Comparison of ENCODE assay signal across 8 cellular contexts in the genomic region with DNA sequence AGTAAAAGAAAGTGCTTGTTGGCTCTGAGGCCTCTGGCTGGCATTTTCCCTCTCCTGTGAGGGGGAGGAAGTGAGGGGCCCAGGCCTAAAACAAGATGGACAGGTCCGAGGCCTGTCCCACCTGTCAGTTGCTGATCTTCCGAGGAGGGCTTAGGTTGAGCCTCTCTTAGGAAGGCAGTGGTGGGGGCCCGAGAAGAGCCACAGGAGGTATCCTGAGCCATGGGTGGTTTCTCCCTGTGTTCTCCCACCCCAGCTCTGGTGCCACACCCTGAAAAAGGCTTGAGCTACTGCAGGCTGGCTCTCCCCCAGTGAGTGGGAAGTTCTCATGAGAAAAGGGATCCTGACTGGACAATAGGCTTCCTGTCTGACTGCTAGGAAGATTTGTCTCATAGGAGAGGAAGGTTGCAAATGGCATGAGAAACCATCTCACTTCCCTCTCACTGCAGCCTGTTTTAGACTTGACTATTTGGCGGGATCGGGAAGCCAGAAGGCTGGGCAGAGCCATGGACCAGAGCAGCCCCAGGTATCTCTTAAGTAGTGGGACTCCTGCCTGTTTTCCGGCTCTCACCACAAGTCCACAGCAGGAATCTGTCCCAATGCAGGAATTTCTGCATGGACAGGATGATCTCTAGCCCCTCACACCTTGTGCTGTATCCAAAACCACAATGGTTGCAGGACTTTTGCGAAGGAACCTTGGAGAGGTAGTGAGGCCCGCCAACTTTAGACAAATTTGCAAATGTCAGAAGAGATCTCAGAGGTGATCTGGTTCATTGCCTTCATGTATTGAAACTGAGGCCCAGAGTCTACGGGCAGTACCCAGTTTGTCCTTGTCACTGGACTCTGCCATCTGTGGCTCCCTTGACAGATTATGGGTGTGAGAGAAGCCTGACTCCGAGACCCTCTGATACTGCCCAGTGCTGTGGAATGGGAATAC.
A peak's percentile ranks its signal among the peaks of the same experiment; 100 is the strongest.
DNase-seq lines count a peak whose midpoint lies in the region; ATAC-seq and TF ChIP-seq lines count a peak whose summit lies in the region.

No MANE protein-coding gene starts in this region.

- TF ChIP-seq CTCF in stomach (IDR thresholded peaks at IDR 0.05), result no peak

- H3K27ac Mint-ChIP-seq in T-helper 17 cell, result peak overlapping the region; percentile 68

- peaks cover 70% of the 10 kb centered on the region for H3K4me1 Mint-ChIP-seq in T-helper 17 cell

- H3K9me3 ChIP-seq in T-helper 17 cell (ENCODE audit: control insufficient read depth, low read length, poor library complexity, severe bottlenecking) (no peaks in the 10 kb centered on the region), stomach (no peaks in the 10 kb centered on the region)

- H3K36me3 Mint-ChIP-seq in T-helper 17 cell (ENCODE audit: low read depth), result no peaks in the 10 kb centered on the region

- peak in 2 of 3 experiments; percentile 34 to 50 for DNase-seq in NCI-H1417 (lab: John Stamatoyannopoulos, UW)
- DNase-seq in NCI-H1417 treated with DMSO at 0.1 percent for 48 hours (lab: John Stamatoyannopoulos, UW), result no peak
- no peak for DNase-seq in T-helper 17 cell
- DNase-seq in left ventricle myocardium superior, result no peak
- no peak for DNase-seq in stomach
- DNase-seq in activated gamma-delta T cell (lab: John Stamatoyannopoulos, UW), result no peak
- no peak for DNase-seq in kidney glomerular epithelial cell (lab: John Stamatoyannopoulos, UW)

- no peak for TF ChIP-seq POLR2A in stomach (IDR thresholded peaks at IDR 0.05)

- peaks cover 0 to 8% (median 0%) of the 10 kb centered on the region in 4 donors for H3K36me3 ChIP-seq in stomach

- ATAC-seq in T-helper 17 cell (no peak), left ventricle myocardium superior (peak; percentile 48), GM21515 (IDR thresholded peaks at IDR 0.05; ENCODE audit: unreplicated experiment) (no peak)

- H3K4me3 Mint-ChIP-seq in T-helper 17 cell, result no peak overlapping the region

- WGBS in stomach, 5 donors, result 68 to 78% (median 73%) methylated on average over 10 of the region's 10 CpGs

- H3K4me1 ChIP-seq in stomach, result peaks cover 60 to 99% (median 85%) of the 10 kb centered on the region in 4 donors

- no peak for TF ChIP-seq EP300 in stomach (IDR thresholded peaks at IDR 0.05)

- no peaks in the 10 kb centered on the region for H3K27me3 ChIP-seq in stomach

- peak overlapping the region; percentile 73 to 95 (median 79) for H3K27ac ChIP-seq in stomach

- no peak overlapping the region for H3K4me3 ChIP-seq in stomach

- H3K27me3 Mint-ChIP-seq in T-helper 17 cell, result no peaks in the 10 kb centered on the region

- intact Hi-C loops in left ventricle myocardium superior (cut with micrococcal nuclease) (no loop called here), stomach (cut with DNase I; ENCODE audit: low total_unique reads) (no loop called here)

Comparison
In these comparisons a context has a peak if more than half of its experiments do, and no peak if none do; other contexts are left out.
1. DNase-seq: peak in NCI-H1417 (2 of 3); none in NCI-H1417 treated with DMSO at 0.1 percent for 48 hours (single experiment), T-helper 17 cell (0 of 3), left ventricle myocardium superior (single experiment), stomach (single experiment), activated gamma-delta T cell (single experiment) and kidney glomerular epithelial cell (single experiment).